ENCODE assay signal across 22 cellular contexts in the genomic region with DNA sequence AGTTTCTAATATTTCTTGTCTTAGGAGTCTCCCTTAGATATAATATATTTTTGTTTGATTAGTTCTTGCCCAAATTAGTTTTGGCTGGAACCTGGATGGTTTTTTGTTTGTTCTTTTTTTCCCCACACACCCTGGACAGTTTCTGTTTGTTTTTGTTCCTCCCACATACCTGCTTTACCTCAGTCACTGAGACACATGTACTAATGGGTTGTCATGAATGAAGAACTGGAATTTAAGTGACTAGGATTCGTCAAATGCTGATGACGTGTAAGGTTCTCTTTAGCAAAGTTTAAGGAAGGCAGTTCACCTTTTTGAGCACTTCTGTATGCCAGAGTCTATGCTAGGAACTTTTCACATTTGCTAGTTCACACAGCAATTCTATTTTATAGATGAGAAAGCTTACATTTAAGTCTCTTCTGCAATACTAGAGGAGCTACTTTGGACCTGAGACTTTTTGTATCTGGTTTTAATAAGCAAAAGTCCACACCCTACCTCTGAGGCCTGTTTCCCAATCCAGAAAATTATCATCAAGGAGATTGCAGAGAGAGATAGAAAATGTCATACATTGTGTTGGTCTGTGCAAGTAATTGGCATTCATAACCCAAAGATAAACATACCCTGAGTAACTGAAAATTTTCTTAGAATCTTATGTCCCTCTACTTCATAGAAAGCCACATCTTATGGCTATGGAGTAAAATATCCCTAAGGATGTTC.
DNase-seq lines count a peak whose midpoint lies in the region; ATAC-seq, FAIRE-seq and TF ChIP-seq lines count a peak whose summit lies in the region.
"Had no signal": no experiment of that assay in that cellular context is flagged by ENCODE, and none has a peak within 500 bp of the region (broad histone marks: within the 10 kb centered on the region; RNA-seq: fewer than 3 reads in every experiment).

No MANE protein-coding gene starts in this region.

- H3K27me3 Mint-ChIP-seq in Caco-2 (ENCODE audit: insufficient read depth, unreplicated experiment), result no peaks in the 10 kb centered on the region
- H3K27me3 Mint-ChIP-seq: activated B cell treated with CpG ODN at 0.5 μM for 24 hours; activated CD4-positive, alpha-beta memory T cell treated with anti-CD3 and anti-CD28 coated beads, Interleukin-2, amount 10 ng/mL, durations not matched to agents 7 days and 5 days had no signal

- H3K4me3 Mint-ChIP-seq in Caco-2 (ENCODE audit: unreplicated experiment), result no peak overlapping the region
- H3K4me3 Mint-ChIP-seq: activated B cell treated with CpG ODN at 0.5 μM for 24 hours; activated CD4-positive, alpha-beta memory T cell treated with anti-CD3 and anti-CD28 coated beads, Interleukin-2, amount 10 ng/mL, durations not matched to agents 7 days and 5 days; stimulated activated effector memory CD8-positive, alpha-beta T cell treated with anti-CD3 and anti-CD28 coated beads, Interleukin-12 subunit alpha, Interleukin-12 subunit beta, amount 100 ng/mL, for 72 hours; T-helper 2 cell treated with Interferon-gamma antibody and Interleukin-4, amounts not matched to agents 5 μg/mL and 100 μg/mL, for 36 hours had no signal

- no peak for TF ChIP-seq POLR2A in right lobe of liver (IDR thresholded peaks at IDR 0.05)

- no peaks in the 10 kb centered on the region for H3K9me3 Mint-ChIP-seq in Caco-2 (ENCODE audit: unreplicated experiment)
- H3K9me3 Mint-ChIP-seq: activated B cell treated with CpG ODN at 0.5 μM for 24 hours; activated CD4-positive, alpha-beta memory T cell treated with anti-CD3 and anti-CD28 coated beads, Interleukin-2, amount 10 ng/mL, durations not matched to agents 7 days and 5 days; stimulated activated effector memory CD8-positive, alpha-beta T cell treated with anti-CD3 and anti-CD28 coated beads, Interleukin-12 subunit alpha, Interleukin-12 subunit beta, amount 100 ng/mL, for 72 hours; T-helper 2 cell treated with Interferon-gamma antibody and Interleukin-4, amounts not matched to agents 5 μg/mL and 100 μg/mL, for 36 hours had no signal

- POLR2A ChIA-PET in Caco-2 (lab: Charles Lee), result no interaction called here

- peaks cover 9% of the 10 kb centered on the region for H3K4me1 Mint-ChIP-seq in Caco-2 (ENCODE audit: low read depth, unreplicated experiment)

- TF ChIP-seq CTCF in AG09319 (IDR thresholded peaks at IDR 0.05; ENCODE audit: low read depth, low read length) (no peak), Caco-2 (IDR thresholded peaks at IDR 0.05; ENCODE audit: insufficient read depth in 1 of 2, low read depth in 1 of 2, low read length in 1 of 2, severe bottlenecking in 1 of 2, unreplicated experiment in 1 of 2) (no peak), bronchial epithelial cell (IDR thresholded peaks at IDR 0.05; ENCODE audit: insufficient read depth, low read length, severe bottlenecking) (no peak), right lobe of liver (IDR thresholded peaks at IDR 0.05) (no peak)

- H3K4me1 ChIP-seq in Caco-2 (peaks cover 9% of the 10 kb centered on the region; the same call in 1 of the 2 replicates), right lobe of liver (no peaks in the 10 kb centered on the region)
- H3K4me1 ChIP-seq: gastrocnemius medialis, psoas muscle had no signal

- intact Hi-C loops in Caco-2 (cut with micrococcal nuclease; ENCODE audit: unreplicated experiment), result no loop called here
- intact Hi-C loops in right lobe of liver (cut with DNase I), result no loop called here

- peak overlapping the region; percentile 27 for H3K27ac Mint-ChIP-seq in Caco-2 (ENCODE audit: unreplicated experiment)
- H3K27ac Mint-ChIP-seq: activated B cell treated with CpG ODN at 0.5 μM for 24 hours; activated CD4-positive, alpha-beta memory T cell treated with anti-CD3 and anti-CD28 coated beads, Interleukin-2, amount 10 ng/mL, durations not matched to agents 7 days and 5 days; stimulated activated effector memory CD8-positive, alpha-beta T cell treated with anti-CD3 and anti-CD28 coated beads, Interleukin-12 subunit alpha, Interleukin-12 subunit beta, amount 100 ng/mL, for 72 hours; T-helper 2 cell treated with Interferon-gamma antibody and Interleukin-4, amounts not matched to agents 5 μg/mL and 100 μg/mL, for 36 hours had no signal

- 14% methylated on average over 2 of the region's 2 CpGs for WGBS in right lobe of liver (ENCODE audit: insufficient coverage, low coverage, low lambda C conversion rate, missing lambda C conversion rate)

- DNase-seq in AG09319 (ENCODE audit: extremely low read depth, low read depth), result peak; percentile 46
- no peak for DNase-seq in Caco-2
- peak; percentile 61 for DNase-seq in bronchial epithelial cell (ENCODE audit: low read depth)
- DNase-seq in right lobe of liver, result no peak
- DNase-seq in MV-4-11 (lab: John Stamatoyannopoulos, UW), result no peak
- no peak for DNase-seq in C1 segment of cervical spinal cord (lab: John Stamatoyannopoulos, UW)
- DNase-seq: activated B cell treated with CpG ODN at 0.5 μM for 24 hours; activated CD4-positive, alpha-beta memory T cell treated with anti-CD3 and anti-CD28 coated beads, Interleukin-2, amount 10 ng/mL, durations not matched to agents 7 days and 5 days; activated gamma-delta T cell treated with Interleukin-2 at 50 U/mL for 16 hours; aorta; caudate nucleus; gastrocnemius medialis; hypothalamus; MG63; NCI-H1417 treated with DMSO at 0.1 percent for 48 hours; NCI-H524; psoas muscle; stimulated activated CD4-positive, alpha-beta T cell treated with anti-CD3 and anti-CD28 coated beads, Interleukin-1b, Interleukin-23, amount 100 ng/mL, for 48 hours had no signal

- no peaks in the 10 kb centered on the region for H3K9me3 ChIP-seq in Caco-2
- H3K9me3 ChIP-seq in right lobe of liver, result no peaks in the 10 kb centered on the region
- H3K9me3 ChIP-seq: gastrocnemius medialis, MG63, psoas muscle had no signal

- H3K27ac ChIP-seq in right lobe of liver, result no peak overlapping the region
- H3K27ac ChIP-seq: gastrocnemius medialis, psoas muscle had no signal

- H3K36me3 Mint-ChIP-seq in Caco-2 (ENCODE audit: insufficient read depth, unreplicated experiment), result no peaks in the 10 kb centered on the region

- CTCF ChIA-PET in Caco-2 (lab: Charles Lee), result interaction anchor here (1.9 kb wide), 1 partner anchor 41 kb away, joined by 5 read pairs; no protein-coding TSS in a partner anchor

- no peak for FAIRE-seq in bronchial epithelial cell (lab: Jason Lieb, UNC)
- FAIRE-seq: GM19239 had no signal

- H3K36me3 ChIP-seq in Caco-2 (ENCODE audit: control insufficient read depth, insufficient read depth, low read length) (no peaks in the 10 kb centered on the region; the same call in 1 of the 2 replicates), bronchial epithelial cell (ENCODE audit: control insufficient read depth, insufficient read depth, low read length) (no peaks in the 10 kb centered on the region), right lobe of liver (no peaks in the 10 kb centered on the region)
- H3K36me3 ChIP-seq: gastrocnemius medialis, MG63 had no signal

- H3K27me3 ChIP-seq in Caco-2 (replicated peaks; ENCODE audit: control insufficient read depth, insufficient read depth, low read length) (no peaks in the 10 kb centered on the region), bronchial epithelial cell (ENCODE audit: control insufficient read depth, insufficient read depth, low read length) (no peaks in the 10 kb centered on the region), right lobe of liver (no peaks in the 10 kb centered on the region)
- H3K27me3 ChIP-seq: gastrocnemius medialis, MG63 had no signal

- BruUV-seq in Caco-2 (replicated peaks; lab: Mats Ljungman, UMichigan), result no TSS peak

- H3K4me3 ChIP-seq in Caco-2 (ENCODE audit: low read depth, low read length) (no peak overlapping the region), bronchial epithelial cell (ENCODE audit: low read depth, low read length) (no peak overlapping the region), right lobe of liver (no peak overlapping the region)
- H3K4me3 ChIP-seq: gastrocnemius medialis, MG63, psoas muscle had no signal

- ATAC-seq in right lobe of liver (peak; percentile 67 to 93 (median 80)), GM21723 (IDR thresholded peaks at IDR 0.05; ENCODE audit: unreplicated experiment) (no peak)
- ATAC-seq: gastrocnemius medialis; psoas muscle; stimulated activated effector memory CD8-positive, alpha-beta T cell treated with anti-CD3 and anti-CD28 coated beads, Interleukin-12 subunit alpha, Interleukin-12 subunit beta, amount 100 ng/mL, for 72 hours had no signal

Comparison
In these comparisons a context has a peak if more than half of its experiments do, and no peak if none do; other contexts are left out.
1. DNase-seq: peak in AG09319 (single experiment) and bronchial epithelial cell (single experiment); none in Caco-2 (0 of 2), right lobe of liver (0 of 3), MV-4-11 (single experiment) and C1 segment of cervical spinal cord (0 of 14).